ENCODE assay signal across 1 cellular context in the genomic region with DNA sequence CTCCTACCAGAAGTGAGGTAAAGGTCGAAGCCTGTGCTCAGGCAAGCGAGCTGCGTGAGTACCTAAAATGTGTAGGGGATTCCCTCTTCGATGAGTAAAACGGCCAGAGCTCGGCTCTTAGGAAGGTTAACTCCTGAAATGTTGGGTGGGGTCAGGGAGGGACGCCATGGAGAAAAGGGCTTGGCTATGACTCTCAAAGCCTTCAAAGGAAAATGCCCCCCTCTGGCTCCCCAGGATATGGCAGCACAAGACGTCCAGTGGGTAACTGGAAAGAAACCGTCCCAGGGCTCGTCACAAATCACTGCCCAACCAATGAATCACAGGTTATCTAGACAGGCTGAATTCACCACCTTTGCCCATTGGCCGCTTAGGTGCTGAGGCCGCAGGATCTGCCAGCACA.
TF ChIP-seq lines count a peak whose summit lies in the region.

No MANE protein-coding gene starts in this region.

TF ChIP-seq in H1, 55 proteins besides CTCF, POLR2A, EP300 and RAD21:
- TF ChIP-seq SIN3A (conservative IDR thresholded peaks at IDR 0.05 in 1 of 2, IDR thresholded peaks at IDR 0.05 in 1 of 2; ENCODE audit: low read depth in 1 of 2, low read length in 2 of 2) (no peak), NANOG (IDR thresholded peaks at IDR 0.05; ENCODE audit: insufficient read depth, low read depth, low read length, poor library complexity, severe bottlenecking) (no peak), CBX5 (IDR thresholded peaks at IDR 0.05; ENCODE audit: low read depth, low read length) (no peak), PHF8 (conservative IDR thresholded peaks at IDR 0.05; ENCODE audit: low read depth, low read length) (no peak), KDM4A (IDR thresholded peaks at IDR 0.05; ENCODE audit: low read depth, low read length, severe bottlenecking) (no peak), MAFK (IDR thresholded peaks at IDR 0.05; ENCODE audit: low read depth, low read length) (no peak)
